2 cellular contexts compared by ENCODE assay signal in the genomic region with DNA sequence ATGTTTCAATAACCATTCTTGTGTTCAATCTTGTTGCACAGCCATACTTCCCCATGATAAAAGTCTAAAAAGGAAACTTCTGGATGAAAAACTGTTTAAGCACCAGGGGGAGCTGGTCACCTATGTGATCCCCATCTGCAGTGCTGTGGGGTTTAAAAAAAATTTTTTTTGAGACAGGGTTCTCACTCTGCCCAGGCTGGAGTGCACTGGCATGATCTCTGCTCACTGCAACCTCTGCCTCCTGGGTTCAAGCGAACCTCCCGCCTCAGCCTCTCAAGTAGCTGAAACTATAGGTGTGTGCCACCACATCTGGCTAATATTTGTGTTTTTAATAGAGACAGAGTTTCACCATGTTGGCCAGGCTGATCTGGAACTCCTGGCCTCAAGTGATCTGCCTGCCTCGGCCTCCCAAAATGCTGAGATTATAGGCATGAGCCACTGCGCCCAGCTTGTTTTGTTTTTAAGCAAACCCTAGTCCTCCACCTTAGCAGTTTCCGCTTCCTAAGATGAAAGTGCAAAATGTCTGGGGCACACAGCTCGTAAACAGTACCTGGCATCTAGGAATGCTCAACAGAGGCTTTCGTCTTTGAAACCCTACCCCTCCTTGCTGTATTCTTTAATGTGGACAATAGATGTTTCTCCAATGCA.
TF ChIP-seq lines count a peak whose summit lies in the region.

No MANE protein-coding gene starts in this region.

TF ChIP-seq in GM12878, 131 proteins besides CTCF, POLR2A, EP300 and RAD21 (continued from another document and continues in another):
- TF ChIP-seq, protein P1, sequence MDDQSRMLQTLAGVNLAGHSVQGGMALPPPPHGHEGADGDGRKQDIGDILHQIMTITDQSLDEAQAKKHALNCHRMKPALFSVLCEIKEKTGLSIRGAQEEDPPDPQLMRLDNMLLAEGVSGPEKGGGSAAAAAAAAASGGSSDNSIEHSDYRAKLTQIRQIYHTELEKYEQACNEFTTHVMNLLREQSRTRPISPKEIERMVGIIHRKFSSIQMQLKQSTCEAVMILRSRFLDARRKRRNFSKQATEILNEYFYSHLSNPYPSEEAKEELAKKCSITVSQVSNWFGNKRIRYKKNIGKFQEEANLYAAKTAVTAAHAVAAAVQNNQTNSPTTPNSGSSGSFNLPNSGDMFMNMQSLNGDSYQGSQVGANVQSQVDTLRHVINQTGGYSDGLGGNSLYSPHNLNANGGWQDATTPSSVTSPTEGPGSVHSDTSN (IDR thresholded peaks at IDR 0.05; ENCODE audit: insufficient replicate concordance, low read depth, low read length) = no peak
- TF ChIP-seq SMC3 (IDR thresholded peaks at IDR 0.05; ENCODE audit: borderline replicate concordance, low read length) = peak; percentile 93
- TF ChIP-seq ASH2L (IDR thresholded peaks at IDR 0.05; ENCODE audit: borderline replicate concordance, low read depth) = no peak
- TF ChIP-seq HDAC2 (IDR thresholded peaks at IDR 0.05) = no peak
- no peak for TF ChIP-seq NBN (IDR thresholded peaks at IDR 0.05)
- TF ChIP-seq HCFC1 (IDR thresholded peaks at IDR 0.05; ENCODE audit: low read length) = no peak
- TF ChIP-seq SREBF2 (IDR thresholded peaks at IDR 0.05; ENCODE audit: low read length) = no peak
- TF ChIP-seq ZNF217 (IDR thresholded peaks at IDR 0.05) = no peak
- no peak for TF ChIP-seq STAT3 (IDR thresholded peaks at IDR 0.05; ENCODE audit: low read depth, low read length)
- TF ChIP-seq, protein P2, sequence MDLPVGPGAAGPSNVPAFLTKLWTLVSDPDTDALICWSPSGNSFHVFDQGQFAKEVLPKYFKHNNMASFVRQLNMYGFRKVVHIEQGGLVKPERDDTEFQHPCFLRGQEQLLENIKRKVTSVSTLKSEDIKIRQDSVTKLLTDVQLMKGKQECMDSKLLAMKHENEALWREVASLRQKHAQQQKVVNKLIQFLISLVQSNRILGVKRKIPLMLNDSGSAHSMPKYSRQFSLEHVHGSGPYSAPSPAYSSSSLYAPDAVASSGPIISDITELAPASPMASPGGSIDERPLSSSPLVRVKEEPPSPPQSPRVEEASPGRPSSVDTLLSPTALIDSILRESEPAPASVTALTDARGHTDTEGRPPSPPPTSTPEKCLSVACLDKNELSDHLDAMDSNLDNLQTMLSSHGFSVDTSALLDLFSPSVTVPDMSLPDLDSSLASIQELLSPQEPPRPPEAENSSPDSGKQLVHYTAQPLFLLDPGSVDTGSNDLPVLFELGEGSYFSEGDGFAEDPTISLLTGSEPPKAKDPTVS (IDR thresholded peaks at IDR 0.05; ENCODE audit: low read depth, low read length) = no peak
- no peak for TF ChIP-seq MXI1 (IDR thresholded peaks at IDR 0.05; ENCODE audit: low read depth, low read length)
- TF ChIP-seq CREB1 (IDR thresholded peaks at IDR 0.05; ENCODE audit: low read depth) = no peak
- TF ChIP-seq, protein P3, sequence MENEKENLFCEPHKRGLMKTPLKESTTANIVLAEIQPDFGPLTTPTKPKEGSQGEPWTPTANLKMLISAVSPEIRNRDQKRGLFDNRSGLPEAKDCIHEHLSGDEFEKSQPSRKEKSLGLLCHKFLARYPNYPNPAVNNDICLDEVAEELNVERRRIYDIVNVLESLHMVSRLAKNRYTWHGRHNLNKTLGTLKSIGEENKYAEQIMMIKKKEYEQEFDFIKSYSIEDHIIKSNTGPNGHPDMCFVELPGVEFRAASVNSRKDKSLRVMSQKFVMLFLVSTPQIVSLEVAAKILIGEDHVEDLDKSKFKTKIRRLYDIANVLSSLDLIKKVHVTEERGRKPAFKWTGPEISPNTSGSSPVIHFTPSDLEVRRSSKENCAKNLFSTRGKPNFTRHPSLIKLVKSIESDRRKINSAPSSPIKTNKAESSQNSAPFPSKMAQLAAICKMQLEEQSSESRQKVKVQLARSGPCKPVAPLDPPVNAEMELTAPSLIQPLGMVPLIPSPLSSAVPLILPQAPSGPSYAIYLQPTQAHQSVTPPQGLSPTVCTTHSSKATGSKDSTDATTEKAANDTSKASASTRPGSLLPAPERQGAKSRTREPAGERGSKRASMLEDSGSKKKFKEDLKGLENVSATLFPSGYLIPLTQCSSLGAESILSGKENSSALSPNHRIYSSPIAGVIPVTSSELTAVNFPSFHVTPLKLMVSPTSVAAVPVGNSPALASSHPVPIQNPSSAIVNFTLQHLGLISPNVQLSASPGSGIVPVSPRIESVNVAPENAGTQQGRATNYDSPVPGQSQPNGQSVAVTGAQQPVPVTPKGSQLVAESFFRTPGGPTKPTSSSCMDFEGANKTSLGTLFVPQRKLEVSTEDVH (IDR thresholded peaks at IDR 0.05; ENCODE audit: low read depth, partially characterized antibody) = no peak
- TF ChIP-seq, protein P4, sequence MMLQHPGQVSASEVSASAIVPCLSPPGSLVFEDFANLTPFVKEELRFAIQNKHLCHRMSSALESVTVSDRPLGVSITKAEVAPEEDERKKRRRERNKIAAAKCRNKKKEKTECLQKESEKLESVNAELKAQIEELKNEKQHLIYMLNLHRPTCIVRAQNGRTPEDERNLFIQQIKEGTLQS (IDR thresholded peaks at IDR 0.05; ENCODE audit: borderline replicate concordance, extremely low read depth, low read depth, low read length) = no peak
- no peak for TF ChIP-seq POLR2AphosphoS5 (IDR thresholded peaks at IDR 0.05; ENCODE audit: low read length)
- TF ChIP-seq TCF12 (IDR thresholded peaks at IDR 0.05; ENCODE audit: low read depth, low read length) = no peak
- no peak for TF ChIP-seq SPI1 (IDR thresholded peaks at IDR 0.05; ENCODE audit: borderline replicate concordance, insufficient read depth, low read depth, low read length)
- no peak for TF ChIP-seq SIN3A (IDR thresholded peaks at IDR 0.05; ENCODE audit: low read depth, low read length)
- TF ChIP-seq, protein P5, sequence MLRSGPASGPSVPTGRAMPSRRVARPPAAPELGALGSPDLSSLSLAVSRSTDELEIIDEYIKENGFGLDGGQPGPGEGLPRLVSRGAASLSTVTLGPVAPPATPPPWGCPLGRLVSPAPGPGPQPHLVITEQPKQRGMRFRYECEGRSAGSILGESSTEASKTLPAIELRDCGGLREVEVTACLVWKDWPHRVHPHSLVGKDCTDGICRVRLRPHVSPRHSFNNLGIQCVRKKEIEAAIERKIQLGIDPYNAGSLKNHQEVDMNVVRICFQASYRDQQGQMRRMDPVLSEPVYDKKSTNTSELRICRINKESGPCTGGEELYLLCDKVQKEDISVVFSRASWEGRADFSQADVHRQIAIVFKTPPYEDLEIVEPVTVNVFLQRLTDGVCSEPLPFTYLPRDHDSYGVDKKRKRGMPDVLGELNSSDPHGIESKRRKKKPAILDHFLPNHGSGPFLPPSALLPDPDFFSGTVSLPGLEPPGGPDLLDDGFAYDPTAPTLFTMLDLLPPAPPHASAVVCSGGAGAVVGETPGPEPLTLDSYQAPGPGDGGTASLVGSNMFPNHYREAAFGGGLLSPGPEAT (IDR thresholded peaks at IDR 0.05; ENCODE audit: low read depth) = no peak

TF ChIP-seq in liver, 16 proteins besides CTCF, POLR2A, EP300 and RAD21 (continued from another document):
- TF ChIP-seq, protein P6, sequence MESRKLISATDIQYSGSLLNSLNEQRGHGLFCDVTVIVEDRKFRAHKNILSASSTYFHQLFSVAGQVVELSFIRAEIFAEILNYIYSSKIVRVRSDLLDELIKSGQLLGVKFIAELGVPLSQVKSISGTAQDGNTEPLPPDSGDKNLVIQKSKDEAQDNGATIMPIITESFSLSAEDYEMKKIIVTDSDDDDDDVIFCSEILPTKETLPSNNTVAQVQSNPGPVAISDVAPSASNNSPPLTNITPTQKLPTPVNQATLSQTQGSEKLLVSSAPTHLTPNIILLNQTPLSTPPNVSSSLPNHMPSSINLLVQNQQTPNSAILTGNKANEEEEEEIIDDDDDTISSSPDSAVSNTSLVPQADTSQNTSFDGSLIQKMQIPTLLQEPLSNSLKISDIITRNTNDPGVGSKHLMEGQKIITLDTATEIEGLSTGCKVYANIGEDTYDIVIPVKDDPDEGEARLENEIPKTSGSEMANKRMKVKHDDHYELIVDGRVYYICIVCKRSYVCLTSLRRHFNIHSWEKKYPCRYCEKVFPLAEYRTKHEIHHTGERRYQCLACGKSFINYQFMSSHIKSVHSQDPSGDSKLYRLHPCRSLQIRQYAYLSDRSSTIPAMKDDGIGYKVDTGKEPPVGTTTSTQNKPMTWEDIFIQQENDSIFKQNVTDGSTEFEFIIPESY (IDR thresholded peaks at IDR 0.05) = no peak
- TF ChIP-seq, protein P4 (IDR thresholded peaks at IDR 0.05) = no peak
- peak in 1 of 2 donors; percentile 37 for TF ChIP-seq RXRA (IDR thresholded peaks at IDR 0.05)
- TF ChIP-seq NR2F2 (IDR thresholded peaks at IDR 0.05) = no peak
- TF ChIP-seq YY1 (IDR thresholded peaks at IDR 0.05) = peak; percentile 21
- TF ChIP-seq, protein P7, sequence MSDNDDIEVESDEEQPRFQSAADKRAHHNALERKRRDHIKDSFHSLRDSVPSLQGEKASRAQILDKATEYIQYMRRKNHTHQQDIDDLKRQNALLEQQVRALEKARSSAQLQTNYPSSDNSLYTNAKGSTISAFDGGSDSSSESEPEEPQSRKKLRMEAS (IDR thresholded peaks at IDR 0.05) = no peak
